1 cellular context compared by ENCODE assay signal in the genomic region with DNA sequence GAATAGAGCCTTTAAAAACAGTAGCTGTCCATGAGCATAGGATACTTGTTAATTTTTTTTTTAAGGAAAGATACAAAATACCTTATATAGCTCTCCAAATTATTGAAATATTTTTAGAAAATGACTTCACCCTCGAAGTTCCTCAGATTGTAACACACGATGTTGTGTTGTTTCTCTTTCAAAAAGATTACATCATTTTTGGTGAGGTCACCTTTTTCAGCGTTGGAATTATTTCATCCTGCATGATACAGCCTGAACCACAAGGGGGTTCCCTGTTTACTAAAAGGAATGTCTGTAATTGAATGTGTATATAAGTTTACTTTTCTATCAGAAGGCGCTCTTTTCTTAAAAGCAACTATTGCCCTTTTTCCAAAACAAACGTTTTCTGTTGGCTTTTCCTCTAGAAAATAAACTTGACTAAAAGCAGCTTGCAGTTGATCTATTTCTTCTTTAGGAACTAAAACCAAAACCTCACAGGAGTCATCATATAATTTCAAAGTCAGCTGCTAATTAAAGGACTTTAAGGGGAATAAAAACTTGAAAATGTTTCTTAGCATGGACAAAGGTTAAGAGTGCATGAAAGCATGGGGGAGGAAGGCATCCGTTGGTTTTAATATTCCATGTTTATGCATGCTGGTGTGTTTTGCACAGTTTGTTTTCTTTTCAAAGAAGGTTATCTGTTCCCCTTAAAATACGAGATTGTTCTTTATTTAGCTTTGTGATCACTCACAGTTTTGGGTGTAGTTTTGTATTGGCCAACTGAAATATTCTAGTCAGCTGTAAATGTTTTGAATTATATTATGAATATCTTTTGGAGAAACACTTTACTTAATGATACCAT.
TF ChIP-seq lines count a peak whose summit lies in the region.

No MANE protein-coding gene starts in this region.

TF ChIP-seq in K562, 482 proteins besides CTCF, POLR2A, EP300 and RAD21 (continued from another document and continues in another):
- TF ChIP-seq, protein P1, sequence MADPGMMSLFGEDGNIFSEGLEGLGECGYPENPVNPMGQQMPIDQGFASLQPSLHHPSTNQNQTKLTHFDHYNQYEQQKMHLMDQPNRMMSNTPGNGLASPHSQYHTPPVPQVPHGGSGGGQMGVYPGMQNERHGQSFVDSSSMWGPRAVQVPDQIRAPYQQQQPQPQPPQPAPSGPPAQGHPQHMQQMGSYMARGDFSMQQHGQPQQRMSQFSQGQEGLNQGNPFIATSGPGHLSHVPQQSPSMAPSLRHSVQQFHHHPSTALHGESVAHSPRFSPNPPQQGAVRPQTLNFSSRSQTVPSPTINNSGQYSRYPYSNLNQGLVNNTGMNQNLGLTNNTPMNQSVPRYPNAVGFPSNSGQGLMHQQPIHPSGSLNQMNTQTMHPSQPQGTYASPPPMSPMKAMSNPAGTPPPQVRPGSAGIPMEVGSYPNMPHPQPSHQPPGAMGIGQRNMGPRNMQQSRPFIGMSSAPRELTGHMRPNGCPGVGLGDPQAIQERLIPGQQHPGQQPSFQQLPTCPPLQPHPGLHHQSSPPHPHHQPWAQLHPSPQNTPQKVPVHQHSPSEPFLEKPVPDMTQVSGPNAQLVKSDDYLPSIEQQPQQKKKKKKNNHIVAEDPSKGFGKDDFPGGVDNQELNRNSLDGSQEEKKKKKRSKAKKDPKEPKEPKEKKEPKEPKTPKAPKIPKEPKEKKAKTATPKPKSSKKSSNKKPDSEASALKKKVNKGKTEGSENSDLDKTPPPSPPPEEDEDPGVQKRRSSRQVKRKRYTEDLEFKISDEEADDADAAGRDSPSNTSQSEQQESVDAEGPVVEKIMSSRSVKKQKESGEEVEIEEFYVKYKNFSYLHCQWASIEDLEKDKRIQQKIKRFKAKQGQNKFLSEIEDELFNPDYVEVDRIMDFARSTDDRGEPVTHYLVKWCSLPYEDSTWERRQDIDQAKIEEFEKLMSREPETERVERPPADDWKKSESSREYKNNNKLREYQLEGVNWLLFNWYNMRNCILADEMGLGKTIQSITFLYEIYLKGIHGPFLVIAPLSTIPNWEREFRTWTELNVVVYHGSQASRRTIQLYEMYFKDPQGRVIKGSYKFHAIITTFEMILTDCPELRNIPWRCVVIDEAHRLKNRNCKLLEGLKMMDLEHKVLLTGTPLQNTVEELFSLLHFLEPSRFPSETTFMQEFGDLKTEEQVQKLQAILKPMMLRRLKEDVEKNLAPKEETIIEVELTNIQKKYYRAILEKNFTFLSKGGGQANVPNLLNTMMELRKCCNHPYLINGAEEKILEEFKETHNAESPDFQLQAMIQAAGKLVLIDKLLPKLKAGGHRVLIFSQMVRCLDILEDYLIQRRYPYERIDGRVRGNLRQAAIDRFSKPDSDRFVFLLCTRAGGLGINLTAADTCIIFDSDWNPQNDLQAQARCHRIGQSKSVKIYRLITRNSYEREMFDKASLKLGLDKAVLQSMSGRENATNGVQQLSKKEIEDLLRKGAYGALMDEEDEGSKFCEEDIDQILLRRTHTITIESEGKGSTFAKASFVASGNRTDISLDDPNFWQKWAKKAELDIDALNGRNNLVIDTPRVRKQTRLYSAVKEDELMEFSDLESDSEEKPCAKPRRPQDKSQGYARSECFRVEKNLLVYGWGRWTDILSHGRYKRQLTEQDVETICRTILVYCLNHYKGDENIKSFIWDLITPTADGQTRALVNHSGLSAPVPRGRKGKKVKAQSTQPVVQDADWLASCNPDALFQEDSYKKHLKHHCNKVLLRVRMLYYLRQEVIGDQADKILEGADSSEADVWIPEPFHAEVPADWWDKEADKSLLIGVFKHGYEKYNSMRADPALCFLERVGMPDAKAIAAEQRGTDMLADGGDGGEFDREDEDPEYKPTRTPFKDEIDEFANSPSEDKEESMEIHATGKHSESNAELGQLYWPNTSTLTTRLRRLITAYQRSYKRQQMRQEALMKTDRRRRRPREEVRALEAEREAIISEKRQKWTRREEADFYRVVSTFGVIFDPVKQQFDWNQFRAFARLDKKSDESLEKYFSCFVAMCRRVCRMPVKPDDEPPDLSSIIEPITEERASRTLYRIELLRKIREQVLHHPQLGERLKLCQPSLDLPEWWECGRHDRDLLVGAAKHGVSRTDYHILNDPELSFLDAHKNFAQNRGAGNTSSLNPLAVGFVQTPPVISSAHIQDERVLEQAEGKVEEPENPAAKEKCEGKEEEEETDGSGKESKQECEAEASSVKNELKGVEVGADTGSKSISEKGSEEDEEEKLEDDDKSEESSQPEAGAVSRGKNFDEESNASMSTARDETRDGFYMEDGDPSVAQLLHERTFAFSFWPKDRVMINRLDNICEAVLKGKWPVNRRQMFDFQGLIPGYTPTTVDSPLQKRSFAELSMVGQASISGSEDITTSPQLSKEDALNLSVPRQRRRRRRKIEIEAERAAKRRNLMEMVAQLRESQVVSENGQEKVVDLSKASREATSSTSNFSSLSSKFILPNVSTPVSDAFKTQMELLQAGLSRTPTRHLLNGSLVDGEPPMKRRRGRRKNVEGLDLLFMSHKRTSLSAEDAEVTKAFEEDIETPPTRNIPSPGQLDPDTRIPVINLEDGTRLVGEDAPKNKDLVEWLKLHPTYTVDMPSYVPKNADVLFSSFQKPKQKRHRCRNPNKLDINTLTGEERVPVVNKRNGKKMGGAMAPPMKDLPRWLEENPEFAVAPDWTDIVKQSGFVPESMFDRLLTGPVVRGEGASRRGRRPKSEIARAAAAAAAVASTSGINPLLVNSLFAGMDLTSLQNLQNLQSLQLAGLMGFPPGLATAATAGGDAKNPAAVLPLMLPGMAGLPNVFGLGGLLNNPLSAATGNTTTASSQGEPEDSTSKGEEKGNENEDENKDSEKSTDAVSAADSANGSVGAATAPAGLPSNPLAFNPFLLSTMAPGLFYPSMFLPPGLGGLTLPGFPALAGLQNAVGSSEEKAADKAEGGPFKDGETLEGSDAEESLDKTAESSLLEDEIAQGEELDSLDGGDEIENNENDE (IDR thresholded peaks at IDR 0.05; ENCODE audit: low read depth, low read length): no peak
- TF ChIP-seq SMARCB1 (IDR thresholded peaks at IDR 0.05; ENCODE audit: insufficient read length, low read depth): no peak
- no peak for TF ChIP-seq NR2C2 (CRISPR knock-in tag; IDR thresholded peaks at IDR 0.05)
- peak; percentile 29; the same call in 1 of the 2 replicates for TF ChIP-seq NR2C2 (tag; IDR thresholded peaks at IDR 0.05)
- TF ChIP-seq MCM7 (IDR thresholded peaks at IDR 0.05): no peak
- TF ChIP-seq, protein P2, sequence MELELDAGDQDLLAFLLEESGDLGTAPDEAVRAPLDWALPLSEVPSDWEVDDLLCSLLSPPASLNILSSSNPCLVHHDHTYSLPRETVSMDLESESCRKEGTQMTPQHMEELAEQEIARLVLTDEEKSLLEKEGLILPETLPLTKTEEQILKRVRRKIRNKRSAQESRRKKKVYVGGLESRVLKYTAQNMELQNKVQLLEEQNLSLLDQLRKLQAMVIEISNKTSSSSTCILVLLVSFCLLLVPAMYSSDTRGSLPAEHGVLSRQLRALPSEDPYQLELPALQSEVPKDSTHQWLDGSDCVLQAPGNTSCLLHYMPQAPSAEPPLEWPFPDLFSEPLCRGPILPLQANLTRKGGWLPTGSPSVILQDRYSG (tag; conservative IDR thresholded peaks at IDR 0.05; ENCODE audit: low read depth): no peak
- TF ChIP-seq, protein P3, sequence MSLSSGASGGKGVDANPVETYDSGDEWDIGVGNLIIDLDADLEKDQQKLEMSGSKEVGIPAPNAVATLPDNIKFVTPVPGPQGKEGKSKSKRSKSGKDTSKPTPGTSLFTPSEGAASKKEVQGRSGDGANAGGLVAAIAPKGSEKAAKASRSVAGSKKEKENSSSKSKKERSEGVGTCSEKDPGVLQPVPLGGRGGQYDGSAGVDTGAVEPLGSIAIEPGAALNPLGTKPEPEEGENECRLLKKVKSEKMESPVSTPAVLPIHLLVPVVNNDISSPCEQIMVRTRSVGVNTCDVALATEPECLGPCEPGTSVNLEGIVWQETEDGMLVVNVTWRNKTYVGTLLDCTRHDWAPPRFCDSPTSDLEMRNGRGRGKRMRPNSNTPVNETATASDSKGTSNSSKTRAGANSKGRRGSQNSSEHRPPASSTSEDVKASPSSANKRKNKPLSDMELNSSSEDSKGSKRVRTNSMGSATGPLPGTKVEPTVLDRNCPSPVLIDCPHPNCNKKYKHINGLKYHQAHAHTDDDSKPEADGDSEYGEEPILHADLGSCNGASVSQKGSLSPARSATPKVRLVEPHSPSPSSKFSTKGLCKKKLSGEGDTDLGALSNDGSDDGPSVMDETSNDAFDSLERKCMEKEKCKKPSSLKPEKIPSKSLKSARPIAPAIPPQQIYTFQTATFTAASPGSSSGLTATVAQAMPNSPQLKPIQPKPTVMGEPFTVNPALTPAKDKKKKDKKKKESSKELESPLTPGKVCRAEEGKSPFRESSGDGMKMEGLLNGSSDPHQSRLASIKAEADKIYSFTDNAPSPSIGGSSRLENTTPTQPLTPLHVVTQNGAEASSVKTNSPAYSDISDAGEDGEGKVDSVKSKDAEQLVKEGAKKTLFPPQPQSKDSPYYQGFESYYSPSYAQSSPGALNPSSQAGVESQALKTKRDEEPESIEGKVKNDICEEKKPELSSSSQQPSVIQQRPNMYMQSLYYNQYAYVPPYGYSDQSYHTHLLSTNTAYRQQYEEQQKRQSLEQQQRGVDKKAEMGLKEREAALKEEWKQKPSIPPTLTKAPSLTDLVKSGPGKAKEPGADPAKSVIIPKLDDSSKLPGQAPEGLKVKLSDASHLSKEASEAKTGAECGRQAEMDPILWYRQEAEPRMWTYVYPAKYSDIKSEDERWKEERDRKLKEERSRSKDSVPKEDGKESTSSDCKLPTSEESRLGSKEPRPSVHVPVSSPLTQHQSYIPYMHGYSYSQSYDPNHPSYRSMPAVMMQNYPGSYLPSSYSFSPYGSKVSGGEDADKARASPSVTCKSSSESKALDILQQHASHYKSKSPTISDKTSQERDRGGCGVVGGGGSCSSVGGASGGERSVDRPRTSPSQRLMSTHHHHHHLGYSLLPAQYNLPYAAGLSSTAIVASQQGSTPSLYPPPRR (CRISPR knock-in tag; IDR thresholded peaks at IDR 0.05; ENCODE audit: borderline replicate concordance): no peak
- TF ChIP-seq CREBBP (IDR thresholded peaks at IDR 0.05; ENCODE audit: low read depth, low read length): no peak
- TF ChIP-seq, protein P4, sequence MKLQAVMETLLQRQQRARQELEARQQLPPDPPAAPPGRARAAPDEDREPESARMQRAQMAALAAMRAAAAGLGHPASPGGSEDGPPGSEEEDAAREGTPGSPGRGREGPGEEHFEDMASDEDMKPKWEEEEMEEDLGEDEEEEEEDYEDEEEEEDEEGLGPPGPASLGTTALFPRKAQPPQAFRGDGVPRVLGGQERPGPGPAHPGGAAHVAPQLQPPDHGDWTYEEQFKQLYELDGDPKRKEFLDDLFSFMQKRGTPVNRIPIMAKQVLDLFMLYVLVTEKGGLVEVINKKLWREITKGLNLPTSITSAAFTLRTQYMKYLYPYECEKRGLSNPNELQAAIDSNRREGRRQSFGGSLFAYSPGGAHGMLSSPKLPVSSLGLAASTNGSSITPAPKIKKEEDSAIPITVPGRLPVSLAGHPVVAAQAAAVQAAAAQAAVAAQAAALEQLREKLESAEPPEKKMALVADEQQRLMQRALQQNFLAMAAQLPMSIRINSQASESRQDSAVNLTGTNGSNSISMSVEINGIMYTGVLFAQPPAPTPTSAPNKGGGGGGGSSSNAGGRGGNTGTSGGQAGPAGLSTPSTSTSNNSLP (IDR thresholded peaks at IDR 0.05; ENCODE audit: borderline replicate concordance, low read depth, low read length): peak; percentile 89
- no peak for TF ChIP-seq FOXP1 (CRISPR knock-in tag; IDR thresholded peaks at IDR 0.05)
- peak; percentile 99 for TF ChIP-seq ATF7 (IDR thresholded peaks at IDR 0.05)
- no peak for TF ChIP-seq CHD4 (IDR thresholded peaks at IDR 0.05; ENCODE audit: insufficient read depth, insufficient replicate concordance, low read depth, low read length, poor library complexity, severe bottlenecking)
- TF ChIP-seq PTBP1 (IDR thresholded peaks at IDR 0.05; ENCODE audit: low read depth, low read length): no peak
- TF ChIP-seq TFAM (CRISPR knock-in tag; conservative IDR thresholded peaks at IDR 0.05): no peak
- no peak for TF ChIP-seq KDM5B (IDR thresholded peaks at IDR 0.05; ENCODE audit: insufficient replicate concordance, low read depth, low read length)
- no peak for TF ChIP-seq SMAD3 (CRISPR knock-in tag; conservative IDR thresholded peaks at IDR 0.05)
- TF ChIP-seq, protein P5, sequence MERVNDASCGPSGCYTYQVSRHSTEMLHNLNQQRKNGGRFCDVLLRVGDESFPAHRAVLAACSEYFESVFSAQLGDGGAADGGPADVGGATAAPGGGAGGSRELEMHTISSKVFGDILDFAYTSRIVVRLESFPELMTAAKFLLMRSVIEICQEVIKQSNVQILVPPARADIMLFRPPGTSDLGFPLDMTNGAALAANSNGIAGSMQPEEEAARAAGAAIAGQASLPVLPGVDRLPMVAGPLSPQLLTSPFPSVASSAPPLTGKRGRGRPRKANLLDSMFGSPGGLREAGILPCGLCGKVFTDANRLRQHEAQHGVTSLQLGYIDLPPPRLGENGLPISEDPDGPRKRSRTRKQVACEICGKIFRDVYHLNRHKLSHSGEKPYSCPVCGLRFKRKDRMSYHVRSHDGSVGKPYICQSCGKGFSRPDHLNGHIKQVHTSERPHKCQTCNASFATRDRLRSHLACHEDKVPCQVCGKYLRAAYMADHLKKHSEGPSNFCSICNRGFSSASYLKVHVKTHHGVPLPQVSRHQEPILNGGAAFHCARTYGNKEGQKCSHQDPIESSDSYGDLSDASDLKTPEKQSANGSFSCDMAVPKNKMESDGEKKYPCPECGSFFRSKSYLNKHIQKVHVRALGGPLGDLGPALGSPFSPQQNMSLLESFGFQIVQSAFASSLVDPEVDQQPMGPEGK (CRISPR knock-in tag; IDR thresholded peaks at IDR 0.05; ENCODE audit: borderline replicate concordance): no peak
- no peak for TF ChIP-seq SAP30 (IDR thresholded peaks at IDR 0.05; ENCODE audit: borderline replicate concordance, insufficient read depth, low read depth, low read length, poor library complexity, severe bottlenecking)
- no peak for TF ChIP-seq TSC22D4 (tag; IDR thresholded peaks at IDR 0.05)
- no peak for TF ChIP-seq ESRRB (CRISPR knock-in tag; IDR thresholded peaks at IDR 0.05; ENCODE audit: borderline replicate concordance)
- TF ChIP-seq STAG1 (CRISPR knock-in tag; IDR thresholded peaks at IDR 0.05; ENCODE audit: borderline replicate concordance): no peak
- no peak for TF ChIP-seq NR4A1 (CRISPR knock-in tag; IDR thresholded peaks at IDR 0.05)
- TF ChIP-seq NR4A1 (tag; IDR thresholded peaks at IDR 0.05): no peak
- no peak for TF ChIP-seq ZNF3 (CRISPR knock-in tag; IDR thresholded peaks at IDR 0.05)
- no peak for TF ChIP-seq NEUROD1 (IDR thresholded peaks at IDR 0.05; ENCODE audit: borderline replicate concordance, low read depth, low read length, partially characterized antibody)
- TF ChIP-seq, protein P6, sequence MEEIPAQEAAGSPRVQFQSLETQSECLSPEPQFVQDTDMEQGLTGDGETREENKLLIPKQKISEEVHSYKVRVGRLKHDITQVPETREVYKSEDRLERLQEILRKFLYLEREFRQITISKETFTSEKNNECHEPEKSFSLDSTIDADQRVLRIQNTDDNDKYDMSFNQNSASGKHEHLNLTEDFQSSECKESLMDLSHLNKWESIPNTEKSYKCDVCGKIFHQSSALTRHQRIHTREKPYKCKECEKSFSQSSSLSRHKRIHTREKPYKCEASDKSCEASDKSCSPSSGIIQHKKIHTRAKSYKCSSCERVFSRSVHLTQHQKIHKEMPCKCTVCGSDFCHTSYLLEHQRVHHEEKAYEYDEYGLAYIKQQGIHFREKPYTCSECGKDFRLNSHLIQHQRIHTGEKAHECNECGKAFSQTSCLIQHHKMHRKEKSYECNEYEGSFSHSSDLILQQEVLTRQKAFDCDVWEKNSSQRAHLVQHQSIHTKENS (CRISPR knock-in tag; IDR thresholded peaks at IDR 0.05): no peak
- no peak for TF ChIP-seq KLF10 (CRISPR knock-in tag; IDR thresholded peaks at IDR 0.05)
- TF ChIP-seq THRAP3 (IDR thresholded peaks at IDR 0.05; ENCODE audit: borderline replicate concordance): no peak
- no peak for TF ChIP-seq HDGF (IDR thresholded peaks at IDR 0.05)
- no peak for TF ChIP-seq CREB1 (IDR thresholded peaks at IDR 0.05)
- no peak for TF ChIP-seq CREB1 (CRISPR knock-in tag; IDR thresholded peaks at IDR 0.05)
- TF ChIP-seq SREBF2 (CRISPR knock-in tag; IDR thresholded peaks at IDR 0.05): no peak
- no peak for TF ChIP-seq PURB (CRISPR knock-in tag; IDR thresholded peaks at IDR 0.05; ENCODE audit: low read depth)
- TF ChIP-seq ZNF184 (CRISPR knock-in tag; IDR thresholded peaks at IDR 0.05): no peak
- no peak for TF ChIP-seq XRCC4 (IDR thresholded peaks at IDR 0.05; ENCODE audit: extremely low read depth, insufficient read depth, insufficient read length)
